Comparison of ENCODE assay signal across 8 cellular contexts in the genomic region with DNA sequence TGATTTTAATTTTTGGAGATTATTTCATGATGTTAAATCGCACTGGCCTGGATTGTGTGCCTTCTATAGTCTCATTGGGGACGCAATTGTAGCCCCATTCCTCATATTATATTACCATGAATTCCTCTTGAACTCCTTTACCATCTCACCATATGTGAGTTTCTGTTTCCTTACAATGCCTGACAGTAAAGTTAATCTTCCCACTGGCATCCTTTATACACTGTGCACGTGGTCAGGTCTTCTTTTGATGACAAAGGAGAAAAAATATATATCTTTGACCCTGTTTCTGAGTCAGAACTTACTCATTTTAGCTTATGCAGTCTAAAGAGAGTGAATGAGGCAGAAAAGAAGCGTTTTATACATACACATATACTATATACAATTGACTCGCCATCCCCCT. TPM values are rescaled to one million over a fixed set of nuclear protein-coding genes. Genes with fewer than 3 reads are reported as not detected.
A peak's percentile ranks its signal among the peaks of the same experiment; 100 is the strongest.
DNase-seq lines count a peak whose midpoint lies in the region; ATAC-seq, FAIRE-seq and TF ChIP-seq lines count a peak whose summit lies in the region.

No MANE protein-coding gene starts in this region.

- H3K27ac Mint-ChIP-seq in activated T-helper 17 cell treated with anti-CD3 and anti-CD28 coated beads, Interleukin-2, amount 50 U/mL, for 72 hours = peak overlapping the region; percentile 64
- H3K27ac Mint-ChIP-seq in type B pancreatic cell = peak overlapping the region; percentile 82

- H4K20me1 ChIP-seq in keratinocyte (ENCODE audit: control insufficient read depth, extremely low read depth, insufficient read depth, low read length) = no peaks in the 10 kb centered on the region

- ATAC-seq in Right ventricle myocardium superior (ENCODE audit: poor library complexity) = no peak
- ATAC-seq in activated T-helper 17 cell treated with anti-CD3 and anti-CD28 coated beads, Interleukin-2, amount 50 U/mL, for 72 hours (replicated peaks) = peak; percentile 61
- no peak for ATAC-seq in GM21381 (IDR thresholded peaks at IDR 0.05; ENCODE audit: unreplicated experiment)

- no peak for TF ChIP-seq CTCF in left ventricle myocardium inferior (IDR thresholded peaks at IDR 0.05; ENCODE audit: borderline replicate concordance)
- TF ChIP-seq CTCF in keratinocyte (optimal IDR thresholded peaks at IDR 0.05 in 1 of 3, IDR thresholded peaks at IDR 0.05 in 1 of 3, conservative IDR thresholded peaks at IDR 0.05 in 1 of 3; ENCODE audit: extremely low read depth in 1 of 3, insufficient read depth in 2 of 3, low read length in 3 of 3) = no peak
- no peak for TF ChIP-seq CTCF in type B pancreatic cell (conservative IDR thresholded peaks at IDR 0.05)
- TF ChIP-seq CTCF in GM13976 (IDR thresholded peaks at IDR 0.05; ENCODE audit: borderline replicate concordance, control extremely low read depth, extremely low read depth, insufficient read depth, missing control alignments) = no peak

- peak overlapping the region; percentile 99 for H3K4me3 ChIP-seq in left ventricle myocardium inferior
- peak overlapping the region; percentile 65 to 90 (median 67) for H3K4me3 ChIP-seq in keratinocyte (ENCODE audit: control insufficient read depth in 2 of 3, extremely low read depth in 1 of 3, insufficient read depth in 2 of 3, low read depth in 1 of 3, low read length in 3 of 3)

- H3K79me2 ChIP-seq in keratinocyte (ENCODE audit: control insufficient read depth, insufficient read depth, low read length) = peaks cover 37% of the 10 kb centered on the region

- H3K36me3 ChIP-seq in left ventricle myocardium inferior = no peaks in the 10 kb centered on the region
- H3K36me3 ChIP-seq in keratinocyte (ENCODE audit: control insufficient read depth in 2 of 2, extremely low read depth in 1 of 2, insufficient read depth in 2 of 2, low read length in 2 of 2) = no peaks in the 10 kb centered on the region

- dilution Hi-C loops in keratinocyte (cut with MboI; ENCODE audit: extremely low pct_ligation_motif_present, low sequenced_read_pairs) = no loop called here

- H3K27me3 ChIP-seq in left ventricle myocardium inferior (ENCODE audit: low read depth) (no peaks in the 10 kb centered on the region), keratinocyte (ENCODE audit: control insufficient read depth, extremely low read depth, insufficient read depth, low read length) (no peaks in the 10 kb centered on the region)

- H3K9me3 Mint-ChIP-seq in activated T-helper 17 cell treated with anti-CD3 and anti-CD28 coated beads, Interleukin-2, amount 50 U/mL, for 72 hours = no peaks in the 10 kb centered on the region
- H3K9me3 Mint-ChIP-seq in type B pancreatic cell = no peaks in the 10 kb centered on the region

- intact Hi-C loops in left ventricle myocardium inferior (cut with micrococcal nuclease) (no loop called here), Right ventricle myocardium superior (cut with DNase I) (no loop called here)

- no peak for DNase-seq in left ventricle myocardium inferior
- DNase-seq in Right ventricle myocardium superior = no peak
- DNase-seq in keratinocyte (ENCODE audit: low read depth, low spot score) = peak; percentile 70
- DNase-seq in type B pancreatic cell (ENCODE audit: extremely low spot score, unreplicated experiment) = no peak
- no peak for DNase-seq in stimulated activated naive CD4-positive, alpha-beta T cell treated with Interleukin-2 at 50 U/mL for 16 hours (lab: John Stamatoyannopoulos, UW)
- DNase-seq in GM13976 (ENCODE audit: low spot score) = no peak

- in situ Hi-C loops in GM13976 (cut with MboI; ENCODE audit: low sequenced_read_pairs, unreplicated experiment) = no loop called here

- H3K4me3 Mint-ChIP-seq in activated T-helper 17 cell treated with anti-CD3 and anti-CD28 coated beads, Interleukin-2, amount 50 U/mL, for 72 hours = peak overlapping the region; percentile 80
- H3K4me3 Mint-ChIP-seq in type B pancreatic cell = peak overlapping the region; percentile 95

- no peaks in the 10 kb centered on the region for H3K36me3 Mint-ChIP-seq in activated T-helper 17 cell treated with anti-CD3 and anti-CD28 coated beads, Interleukin-2, amount 50 U/mL, for 72 hours (ENCODE audit: low read depth)
- peaks cover 14% of the 10 kb centered on the region for H3K36me3 Mint-ChIP-seq in type B pancreatic cell

- no peaks in the 10 kb centered on the region for H3K27me3 Mint-ChIP-seq in activated T-helper 17 cell treated with anti-CD3 and anti-CD28 coated beads, Interleukin-2, amount 50 U/mL, for 72 hours
- no peaks in the 10 kb centered on the region for H3K27me3 Mint-ChIP-seq in type B pancreatic cell

- H3K4me1 Mint-ChIP-seq in activated T-helper 17 cell treated with anti-CD3 and anti-CD28 coated beads, Interleukin-2, amount 50 U/mL, for 72 hours = peaks cover 28% of the 10 kb centered on the region
- peaks cover 26% of the 10 kb centered on the region for H3K4me1 Mint-ChIP-seq in type B pancreatic cell (ENCODE audit: unreplicated experiment)

- H2AFZ ChIP-seq in keratinocyte (ENCODE audit: control insufficient read depth, low read length) = peak overlapping the region; percentile 45

- no peaks in the 10 kb centered on the region for H3K9me3 ChIP-seq in left ventricle myocardium inferior (replicated peaks)
- H3K9me3 ChIP-seq in keratinocyte (ENCODE audit: control insufficient read depth, low read depth, low read length) = no peaks in the 10 kb centered on the region

- H3K4me1 ChIP-seq in left ventricle myocardium inferior (peaks cover 33% of the 10 kb centered on the region), keratinocyte (ENCODE audit: control insufficient read depth, extremely low read depth, insufficient read depth, low read length) (peaks cover 37% of the 10 kb centered on the region)

- H3K9me1 ChIP-seq in keratinocyte (ENCODE audit: control insufficient read depth, extremely low read depth, insufficient read depth, low read length) = no peaks in the 10 kb centered on the region

- H3K9ac ChIP-seq in keratinocyte (ENCODE audit: control insufficient read depth, extremely low read depth, insufficient read depth, low read length) = peak overlapping the region; percentile 71

- peak overlapping the region; percentile 88 for H3K27ac ChIP-seq in left ventricle myocardium inferior (replicated peaks)
- peak overlapping the region; percentile 77 for H3K27ac ChIP-seq in keratinocyte (ENCODE audit: control insufficient read depth, insufficient read depth, low read length)

- no peak for FAIRE-seq in keratinocyte (lab: Jason Lieb, UNC)

- H3K4me2 ChIP-seq in keratinocyte (ENCODE audit: control insufficient read depth, extremely low read depth, insufficient read depth, low read depth, low read length) = peak overlapping the region; percentile 87

RNA-seq across cellular contexts. Expression of a gene that starts 0.8 kb away (rescaled TPM):
- 9.0 TPM for total RNA-seq in left ventricle myocardium inferior
- total RNA-seq in Right ventricle myocardium superior = 7.4 TPM
- 1 to 10 TPM; 5.2 to 8.2 TPM for total RNA-seq in activated T-helper 17 cell treated with anti-CD3 and anti-CD28 coated beads, Interleukin-2, amount 50 U/mL, for 72 hours
- 37.6 to 52.6 TPM (median 41.8 TPM) in 3 replicates for polyA plus RNA-seq in keratinocyte
- polyA plus RNA-seq in keratinocyte (2011; ENCODE audit: low read depth) = 23.4 TPM
- 16.7 and 26.3 TPM in 2 replicates for polyA plus RNA-seq in keratinocyte (2011; cell fraction: cytosol; rRNA removed)
- polyA plus RNA-seq in keratinocyte (2011; cell fraction: nucleus; rRNA removed) = 79.0 and 79.6 TPM in 2 replicates
- polyA plus RNA-seq in keratinocyte (2012; ENCODE audit: low replicate concordance) = 37.8 and 44.8 TPM in 2 replicates
- 209 to 257 TPM (median 232 TPM) in 3 replicates for polyA minus RNA-seq in keratinocyte
- polyA minus RNA-seq in keratinocyte (2011; cell fraction: cytosol; rRNA and poly(A)+ RNA removed) = 69.4 TPM
- 325 and 529 TPM in 2 replicates for polyA minus RNA-seq in keratinocyte (2011; cell fraction: nucleus; rRNA and poly(A)+ RNA removed)
- 13.7 and 18.6 TPM in 2 replicates for total RNA-seq in type B pancreatic cell (ENCODE audit: low replicate concordance)
